ENCODE assay signal across 14 cellular contexts in genomic region chr1:168365719-168366474, GRCh38.
DNase-seq lines count a peak whose midpoint lies in the region; ATAC-seq, FAIRE-seq and TF ChIP-seq lines count a peak whose summit lies in the region.
"Had no signal": no experiment of that assay in that cellular context is flagged by ENCODE, and none has a peak within 500 bp of the region (broad histone marks: within the 10 kb centered on the region; RNA-seq: fewer than 3 reads in every experiment).

No MANE protein-coding gene starts in this region.

- peak; percentile 92 for ATAC-seq in K562
- ATAC-seq in naive thymus-derived CD4-positive, alpha-beta T cell: peak; percentile 24

- no peak overlapping the region for H3K9ac ChIP-seq in K562 (ENCODE audit: insufficient read depth in 1 of 2, low read depth in 2 of 2, low read length in 2 of 2)

- no peak for TF ChIP-seq EP300 in Ishikawa (IDR thresholded peaks at IDR 0.05; ENCODE audit: borderline replicate concordance)
- no peak; the same call in 1 of the 2 replicates for TF ChIP-seq EP300 in K562 (IDR thresholded peaks at IDR 0.05; ENCODE audit: low read length)

- CTCF ChIA-PET in K562 (lab: Yijun Ruan, JAX; ENCODE audit: low intra/inter-chr PET ratio): interaction anchor here (0.9 to 1.9 kb wide), 2 partner anchors 23 to 273 kb away, joined by 3 to 9 read pairs; no protein-coding TSS in a partner anchor
- CTCF ChIA-PET in naive thymus-derived CD4-positive, alpha-beta T cell (lab: Charles Lee): interaction anchor here (0.7 to 5.2 kb wide), 3 partner anchors 21 to 1483 kb away, joined by 3 to 68 read pairs (median 5); no protein-coding TSS in a partner anchor

- 9% methylated on average over 9 of the region's 9 CpGs for WGBS in K562 (ENCODE audit: insufficient coverage, low coverage, missing lambda C conversion rate)
- 58 to 64% methylated on average over 9 of the region's 9 CpGs for WGBS in thyroid gland, 2 donors

- peak overlapping the region; percentile 27 for H3K4me2 ChIP-seq in K562 (ENCODE audit: insufficient read depth, low read length)

- H3K36me3 ChIP-seq in K562 (ENCODE audit: control insufficient read depth, insufficient read depth, low read length) (no peaks in the 10 kb centered on the region), thyroid gland (no peaks in the 10 kb centered on the region)
- no peaks in the 10 kb centered on the region for H3K36me3 ChIP-seq in naive thymus-derived CD4-positive, alpha-beta T cell (ENCODE audit: control insufficient read depth in 2 of 3, insufficient read depth in 3 of 3, low read length in 3 of 3)

- peak; percentile 84 for FAIRE-seq in K562 (lab: Jason Lieb, UNC)
- FAIRE-seq: A204.1 had no signal

- no peaks in the 10 kb centered on the region for H4K20me1 ChIP-seq in K562 (replicated peaks; ENCODE audit: control insufficient read depth, insufficient read depth, low read length)

- H3K27ac ChIP-seq in K562 (ENCODE audit: extremely low read depth, low read depth, low read length): no peak overlapping the region
- H3K27ac ChIP-seq in naive thymus-derived CD4-positive, alpha-beta T cell (ENCODE audit: low read depth, low read length): no peak overlapping the region
- no peak overlapping the region for H3K27ac ChIP-seq in thyroid gland

- peaks cover 0 to 2% (median 0%) of the 10 kb centered on the region in 11 donors for H3K9me3 Mint-ChIP-seq in naive thymus-derived CD4-positive, alpha-beta T cell
- H3K9me3 Mint-ChIP-seq in activated T-cell treated with anti-CD3 and anti-CD28 coated beads, Interleukin-2, amount 50 U/mL, for 24 hours: no peaks in the 10 kb centered on the region
- H3K9me3 Mint-ChIP-seq: T-helper 1 cell treated with Interleukin-12 subunit alpha and Interleukin-12 subunit beta and Interleukin-4 antibody, amounts not matched to agents 30 μg/mL and 1 μg/mL, for 36 hours had no signal

- DNase-seq in DMS53 (lab: John Stamatoyannopoulos, UW): peak; percentile 45
- no peak for DNase-seq in DMS53 treated with DMSO at 0.1 percent for 48 hours (lab: John Stamatoyannopoulos, UW; ENCODE audit: unreplicated experiment)
- peak; percentile 57 to 77 (median 68) for DNase-seq in K562 (ENCODE audit: extremely low read depth in 1 of 4, low spot score in 3 of 4)
- peak in 5 of 9 donors; percentile 19 to 42 (median 41) for DNase-seq in naive thymus-derived CD4-positive, alpha-beta T cell
- no peak for DNase-seq in GOT3 (lab: John Stamatoyannopoulos, UW)
- no peak for DNase-seq in activated T-cell treated with anti-CD3 and anti-CD28 coated beads, Interleukin-2, amount 50 U/mL, for 24 hours
- no peak for DNase-seq in thyroid gland
- DNase-seq: activated T-cell treated with anti-CD3 and anti-CD28 coated beads, Interleukin-2, amount 50 U/mL, for 1 hour; midbrain; NCI-H510A treated with DMSO at 0.1 percent for 48 hours; stimulated activated CD8-positive, alpha-beta memory T cell treated with anti-CD3 and anti-CD28 coated beads, Interleukin-4, amount 100 ng/mL, for 48 hours had no signal

- in situ Hi-C loops in K562 (cut with MboI): no loop called here

- H3K4me1 ChIP-seq in K562 (replicated peaks in 1 of 2; ENCODE audit: control insufficient read depth in 2 of 2, insufficient read depth in 2 of 2, low read length in 2 of 2) (peaks cover 4 to 19% of the 10 kb centered on the region in 2 experiments; a peak in 3 of 5 replicates), thyroid gland (no peaks in the 10 kb centered on the region)
- peaks cover 4 to 37% of the 10 kb centered on the region in 2 donors for H3K4me1 ChIP-seq in naive thymus-derived CD4-positive, alpha-beta T cell (ENCODE audit: control insufficient read depth in 2 of 2, insufficient read depth in 2 of 2, low read length in 2 of 2)

- TF ChIP-seq RAD21 in Ishikawa (IDR thresholded peaks at IDR 0.05; ENCODE audit: low read depth) (peak; percentile 43; the same call in 1 of the 2 replicates), K562 (CRISPR knock-in tag; conservative IDR thresholded peaks at IDR 0.05 in 1 of 2, IDR thresholded peaks at IDR 0.05 in 1 of 2) (peak; percentile 52 to 75)

- H3K9me3 ChIP-seq in K562 (replicated peaks; ENCODE audit: control insufficient read depth, insufficient read depth, low read depth, low read length) (no peaks in the 10 kb centered on the region), thyroid gland (no peaks in the 10 kb centered on the region)
- H3K9me3 ChIP-seq in naive thymus-derived CD4-positive, alpha-beta T cell (ENCODE audit: control insufficient read depth in 2 of 3, low read length in 3 of 3): no peaks in the 10 kb centered on the region

- H3K79me2 ChIP-seq in K562 (ENCODE audit: control insufficient read depth, insufficient read depth, low read length): no peaks in the 10 kb centered on the region

- peaks cover 0 to 3% (median 0%) of the 10 kb centered on the region in 5 donors for H3K36me3 Mint-ChIP-seq in naive thymus-derived CD4-positive, alpha-beta T cell
- no peaks in the 10 kb centered on the region for H3K36me3 Mint-ChIP-seq in activated T-cell treated with anti-CD3 and anti-CD28 coated beads, Interleukin-2, amount 50 U/mL, for 24 hours (ENCODE audit: low read depth)

- POLR2A ChIA-PET in K562 (lab: Yijun Ruan, JAX): interaction anchor here (0.6 to 1.4 kb wide), 7 partner anchors 10 to 1014 kb away, joined by 3 to 6 read pairs (median 3); no protein-coding TSS in a partner anchor
- POLR2A ChIA-PET in naive thymus-derived CD4-positive, alpha-beta T cell (lab: Charles Lee): interaction anchor here (1.2 kb wide), 1 partner anchor 23 kb away, joined by 4 read pairs; no protein-coding TSS in a partner anchor

- TF ChIP-seq POLR2A in K562 (conservative IDR thresholded peaks at IDR 0.05) (no peak), thyroid gland (IDR thresholded peaks at IDR 0.05) (no peak)

- H3K4me3 Mint-ChIP-seq in naive thymus-derived CD4-positive, alpha-beta T cell: no peak overlapping the region
- no peak overlapping the region for H3K4me3 Mint-ChIP-seq in activated T-cell treated with anti-CD3 and anti-CD28 coated beads, Interleukin-2, amount 50 U/mL, for 24 hours
- H3K4me3 Mint-ChIP-seq: T-helper 1 cell treated with Interleukin-12 subunit alpha and Interleukin-12 subunit beta and Interleukin-4 antibody, amounts not matched to agents 30 μg/mL and 1 μg/mL, for 36 hours had no signal

- H3K27ac Mint-ChIP-seq in naive thymus-derived CD4-positive, alpha-beta T cell: peak overlapping the region in 1 of 9 donors; percentile 0
- H3K27ac Mint-ChIP-seq in activated T-cell treated with anti-CD3 and anti-CD28 coated beads, Interleukin-2, amount 50 U/mL, for 24 hours: no peak overlapping the region
- H3K27ac Mint-ChIP-seq: T-helper 1 cell treated with Interleukin-12 subunit alpha and Interleukin-12 subunit beta and Interleukin-4 antibody, amounts not matched to agents 30 μg/mL and 1 μg/mL, for 36 hours had no signal

- H3K27me3 Mint-ChIP-seq in naive thymus-derived CD4-positive, alpha-beta T cell: peaks cover 0 to 13% (median 5%) of the 10 kb centered on the region in 5 donors
- no peaks in the 10 kb centered on the region for H3K27me3 Mint-ChIP-seq in activated T-cell treated with anti-CD3 and anti-CD28 coated beads, Interleukin-2, amount 50 U/mL, for 24 hours

- TF ChIP-seq CTCF in K562 (IDR thresholded peaks at IDR 0.05 in 2 of 3, conservative IDR thresholded peaks at IDR 0.05 in 1 of 3; ENCODE audit: insufficient read depth in 2 of 3, low read depth in 1 of 3, low read length in 3 of 3) (peak; percentile 62 to 71 (median 69)), thyroid gland (IDR thresholded peaks at IDR 0.05) (no peak)

- H3K4me1 Mint-ChIP-seq in naive thymus-derived CD4-positive, alpha-beta T cell: peaks cover 8 to 40% (median 10%) of the 10 kb centered on the region in 7 donors
- peaks cover 27% of the 10 kb centered on the region for H3K4me1 Mint-ChIP-seq in activated T-cell treated with anti-CD3 and anti-CD28 coated beads, Interleukin-2, amount 50 U/mL, for 24 hours (ENCODE audit: low read depth)

- no TSS peak for BruUV-seq in K562 (replicated peaks; lab: Mats Ljungman, UMichigan)

- intact Hi-C loops in K562 (cut with micrococcal nuclease) (loop anchor here (1.0 kb wide), 2 partner anchors 24 to 205 kb away; no protein-coding TSS in a partner anchor), thyroid gland (cut with DNase I) (no loop called here)
- intact Hi-C loops in naive thymus-derived CD4-positive, alpha-beta T cell (cut with micrococcal nuclease): no loop called here

- H3K27me3 ChIP-seq in K562 (ENCODE audit: control insufficient read depth in 2 of 2, insufficient read depth in 2 of 2, low read length in 2 of 2) (peaks cover 0 to 2% of the 10 kb centered on the region in 2 experiments; a peak in 2 of 5 replicates), thyroid gland (no peaks in the 10 kb centered on the region)
- no peaks in the 10 kb centered on the region for H3K27me3 ChIP-seq in naive thymus-derived CD4-positive, alpha-beta T cell (ENCODE audit: control insufficient read depth in 2 of 2, insufficient read depth in 2 of 2, low read length in 2 of 2)

- H3K9me1 ChIP-seq in K562 (ENCODE audit: control insufficient read depth, insufficient read depth, low read length): no peaks in the 10 kb centered on the region

- no peak overlapping the region for H3K4me3 ChIP-seq in K562
- no peak overlapping the region for H3K4me3 ChIP-seq in naive thymus-derived CD4-positive, alpha-beta T cell (ENCODE audit: low read length)
- H3K4me3 ChIP-seq in thyroid gland (replicated peaks in 1 of 3): no peak overlapping the region

- H2AFZ ChIP-seq in K562 (ENCODE audit: low read depth, low read length): peak overlapping the region; percentile 19; the same call in 1 of the 2 replicates

TF ChIP-seq in Ishikawa, 13 proteins besides CTCF, POLR2A, EP300 and RAD21 (continues in another document):
- no peak for TF ChIP-seq NFIC (IDR thresholded peaks at IDR 0.05)

TF ChIP-seq in K562, 482 proteins besides CTCF, POLR2A, EP300 and RAD21 (continues in another document):
- TF ChIP-seq CBX3 (IDR thresholded peaks at IDR 0.05; ENCODE audit: borderline replicate concordance in 1 of 2, low read length in 2 of 2) (peak in 1 of 2 experiments; percentile 54; a peak in 1 of 3 replicates), GABPB1 (CRISPR knock-in tag; IDR thresholded peaks at IDR 0.05) (0 out of 2 replicates have a peak, but pooled peaks have one; percentile 26)
- TF ChIP-seq, protein P1, sequence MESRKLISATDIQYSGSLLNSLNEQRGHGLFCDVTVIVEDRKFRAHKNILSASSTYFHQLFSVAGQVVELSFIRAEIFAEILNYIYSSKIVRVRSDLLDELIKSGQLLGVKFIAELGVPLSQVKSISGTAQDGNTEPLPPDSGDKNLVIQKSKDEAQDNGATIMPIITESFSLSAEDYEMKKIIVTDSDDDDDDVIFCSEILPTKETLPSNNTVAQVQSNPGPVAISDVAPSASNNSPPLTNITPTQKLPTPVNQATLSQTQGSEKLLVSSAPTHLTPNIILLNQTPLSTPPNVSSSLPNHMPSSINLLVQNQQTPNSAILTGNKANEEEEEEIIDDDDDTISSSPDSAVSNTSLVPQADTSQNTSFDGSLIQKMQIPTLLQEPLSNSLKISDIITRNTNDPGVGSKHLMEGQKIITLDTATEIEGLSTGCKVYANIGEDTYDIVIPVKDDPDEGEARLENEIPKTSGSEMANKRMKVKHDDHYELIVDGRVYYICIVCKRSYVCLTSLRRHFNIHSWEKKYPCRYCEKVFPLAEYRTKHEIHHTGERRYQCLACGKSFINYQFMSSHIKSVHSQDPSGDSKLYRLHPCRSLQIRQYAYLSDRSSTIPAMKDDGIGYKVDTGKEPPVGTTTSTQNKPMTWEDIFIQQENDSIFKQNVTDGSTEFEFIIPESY (CRISPR knock-in tag; IDR thresholded peaks at IDR 0.05): no peak

Comparison
In these comparisons a context has a peak if more than half of its experiments do, and no peak if none do; other contexts are left out.
1. DNase-seq: peak in DMS53 (single experiment), K562 (4 of 4) and naive thymus-derived CD4-positive, alpha-beta T cell (5 of 9); none in DMS53 treated with DMSO at 0.1 percent for 48 hours (single experiment), GOT3 (single experiment), activated T-cell treated with anti-CD3 and anti-CD28 coated beads, Interleukin-2, amount 50 U/mL, for 24 hours (single experiment) and thyroid gland (0 of 2).
2. CTCF ChIP-seq: peak in K562 (3 of 3); none in thyroid gland (0 of 6).